21 cellular contexts compared by ENCODE assay signal in the genomic region with DNA sequence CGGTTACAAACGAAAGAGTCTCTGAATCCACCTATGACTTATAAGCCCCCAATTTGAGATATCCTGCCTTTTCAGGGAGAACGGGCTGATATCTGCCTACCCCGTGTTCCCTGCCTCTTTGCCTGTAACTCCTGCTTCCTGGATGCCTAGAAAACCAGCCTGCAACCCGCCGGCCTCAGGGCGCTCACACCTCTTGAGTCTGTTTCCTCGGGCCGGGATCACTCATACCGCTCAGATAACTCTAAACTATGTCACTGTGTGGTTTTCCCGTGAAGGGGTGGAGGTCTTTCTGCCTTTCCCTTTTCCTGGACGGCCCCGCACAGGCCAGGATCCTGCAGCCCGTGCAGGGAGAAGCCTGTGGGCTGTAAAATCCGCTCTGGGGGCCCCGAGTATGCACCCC. TPM values are rescaled to one million over a fixed set of nuclear protein-coding genes. Genes with fewer than 3 reads are reported as not detected.
DNase-seq lines count a peak whose midpoint lies in the region; ATAC-seq lines count a peak whose summit lies in the region.
"Had no signal": no experiment of that assay in that cellular context is flagged by ENCODE, and none has a peak within 500 bp of the region (broad histone marks: within the 10 kb centered on the region; RNA-seq: fewer than 3 reads in every experiment).

No MANE protein-coding gene starts in this region.

- H2BK15ac ChIP-seq in mesendoderm (replicated peaks; ENCODE audit: low read depth) = no peak overlapping the region

- no peaks in the 10 kb centered on the region for H3K9me3 ChIP-seq in GM23248 (ENCODE audit: low read depth)
- H3K9me3 ChIP-seq: left ventricle myocardium inferior had no signal

- no peaks in the 10 kb centered on the region for H4K20me1 ChIP-seq in GM23248 (ENCODE audit: insufficient read depth)

- in situ Hi-C loops in GM23248 (cut with MboI) = no loop called here

- no peak overlapping the region for H3K4me3 ChIP-seq in GM23248
- H3K4me3 ChIP-seq in mesendoderm (ENCODE audit: low read length) = no peak overlapping the region
- no peak overlapping the region for H3K4me3 ChIP-seq in H7 (ENCODE audit: insufficient read depth, low read depth, low read length)
- H3K4me3 ChIP-seq: left ventricle myocardium inferior, skin epidermis had no signal

- H3K9ac ChIP-seq in GM23248 (no peak overlapping the region), mesendoderm (ENCODE audit: low read length) (no peak overlapping the region)

- H3K79me2 ChIP-seq in GM23248 (ENCODE audit: insufficient read depth) (no peaks in the 10 kb centered on the region), mesendoderm (ENCODE audit: control insufficient read depth, insufficient read depth, low read length) (no peaks in the 10 kb centered on the region)

- no peak overlapping the region for H3K56ac ChIP-seq in mesendoderm (ENCODE audit: low read length)

- H3K4ac ChIP-seq in mesendoderm (ENCODE audit: low read depth, low read length) = no peak overlapping the region

- H3K27ac ChIP-seq in GM23248 (no peak overlapping the region), mesendoderm (ENCODE audit: low read depth, low read length) (no peak overlapping the region)
- H3K27ac ChIP-seq: left ventricle myocardium inferior, skin epidermis had no signal

- no peak overlapping the region for H3K23ac ChIP-seq in mesendoderm (ENCODE audit: low read length)

- H3K4me1 ChIP-seq in GM23248 (ENCODE audit: insufficient read depth) = no peaks in the 10 kb centered on the region; the same call in 1 of the 2 replicates
- H3K4me1 ChIP-seq in mesendoderm (ENCODE audit: control insufficient read depth, low read depth, low read length) = no peaks in the 10 kb centered on the region
- H3K4me1 ChIP-seq: left ventricle myocardium inferior had no signal

- peak overlapping the region; percentile 47 for H2AFZ ChIP-seq in GM23248

- H3K27me3 ChIP-seq in GM23248 (replicated peaks; ENCODE audit: insufficient read depth) (no peaks in the 10 kb centered on the region), mesendoderm (ENCODE audit: insufficient read depth, low read length, poor library complexity) (no peaks in the 10 kb centered on the region), H7 (ENCODE audit: control insufficient read depth, insufficient read depth, low read length) (no peaks in the 10 kb centered on the region)

- H3K36me3 ChIP-seq in GM23248 (ENCODE audit: low read depth) (no peaks in the 10 kb centered on the region), mesendoderm (ENCODE audit: control insufficient read depth, insufficient read depth, low read length) (no peaks in the 10 kb centered on the region), H7 (replicated peaks; ENCODE audit: control insufficient read depth, insufficient read depth, low read length) (no peaks in the 10 kb centered on the region)
- H3K36me3 ChIP-seq: left ventricle myocardium inferior had no signal

- H2BK5ac ChIP-seq in mesendoderm (ENCODE audit: low read length) = no peak overlapping the region

- H3K4me2 ChIP-seq in GM23248 (ENCODE audit: unreplicated experiment) = peak overlapping the region; percentile 53
- H3K4me2 ChIP-seq in mesendoderm (ENCODE audit: low read length) = no peak overlapping the region

- DNase-seq in COLO668 (lab: John Stamatoyannopoulos, UW; ENCODE audit: unreplicated experiment) (peak; percentile 19), GM23248 (peak; percentile 41), SW480 (ENCODE audit: low spot score) (peak; percentile 42), mesendoderm (peak; percentile 41), HT-29 (ENCODE audit: low spot score) (no peak), H7 (no peak)
- DNase-seq: activated CD4-positive, alpha-beta T cell treated with anti-CD3 and anti-CD28 coated beads for 1 hour; activated naive CD4-positive, alpha-beta T cell; C1 segment of cervical spinal cord; DMS 273 treated with DMSO at 0.1 percent for 48 hours; foreskin melanocyte; H9; left ventricle myocardium inferior; NCI-H1436 treated with DMSO at 0.1 percent for 48 hours; NCI-H2227 treated with DMSO at 0.1 percent for 48 hours; NK-92 treated with Interleukin-12 subunit alpha and Interleukin-12 subunit beta, amount 100 ng/mL, for 24 hours; SHP77 treated with DMSO at 0.1 percent for 48 hours had no signal

- no peak overlapping the region for H4K5ac ChIP-seq in mesendoderm (ENCODE audit: low read length)

- H3F3A ChIP-seq in GM23248 (ENCODE audit: insufficient read depth) = no peaks in the 10 kb centered on the region

- no peak overlapping the region for H4K8ac ChIP-seq in mesendoderm (ENCODE audit: low read depth, low read length)

- H3K9me2 ChIP-seq in GM23248 (ENCODE audit: insufficient read depth) = no peaks in the 10 kb centered on the region

- H2BK120ac ChIP-seq in mesendoderm (ENCODE audit: low read depth, low read length) = no peak overlapping the region

- H3K79me1 ChIP-seq in mesendoderm (ENCODE audit: low read length) = no peaks in the 10 kb centered on the region

- no peak overlapping the region for H3K18ac ChIP-seq in mesendoderm (ENCODE audit: low read length)

- no peak for ATAC-seq in HG03039 (IDR thresholded peaks at IDR 0.05; ENCODE audit: unreplicated experiment)

- no peak overlapping the region for H2AK5ac ChIP-seq in mesendoderm (ENCODE audit: low read length)

- 17 to 19% methylated on average over 16 of the region's 16 CpGs for WGBS in GM23248 (ENCODE audit: low coverage in 1 of 2, low lambda C conversion rate in 2 of 2, missing lambda C conversion rate in 2 of 2), 2 experiments
- no CpG with 5 or more reads among the region's 16 CpGs for WGBS in mesendoderm (ENCODE audit: extremely low coverage, insufficient coverage, low lambda C conversion rate)

RNA-seq across cellular contexts. Expression of gene RPUSD1, which starts 10.4 kb away (rescaled TPM):
- total RNA-seq in GM23248 (2014; rRNA removed; shearing (Covaris generic)) = 44.6 and 54.3 TPM in 2 replicates
- polyA plus RNA-seq in GM23248 (2016; fragmentation: Nextera tagmentation; extraction: Ambion mirVana) = 15.4 and 19.1 TPM in 2 replicates
- 24.9 TPM for polyA plus RNA-seq in mesendoderm (2013, experiment 1 of 2)
- 26.7 TPM for polyA plus RNA-seq in mesendoderm (2013, experiment 2 of 2)
- 147 and 148 TPM in 2 replicates for total RNA-seq in HT-29 (2014; rRNA removed; shearing (Covaris generic))
- 58.7 and 63.4 TPM in 2 replicates for total RNA-seq in H7 (2014; rRNA removed; shearing (Covaris generic))

RNA-seq across cellular contexts. Expression of gene CHTF18, which starts 10.6 kb away (rescaled TPM):
- 9.1 and 13.1 TPM in 2 replicates for total RNA-seq in GM23248 (2014; rRNA removed; shearing (Covaris generic))
- 8.0 and 8.8 TPM in 2 replicates for polyA plus RNA-seq in GM23248 (2016; fragmentation: Nextera tagmentation; extraction: Ambion mirVana)
- 50.9 TPM for polyA plus RNA-seq in mesendoderm (2013, experiment 1 of 2)
- polyA plus RNA-seq in mesendoderm (2013, experiment 2 of 2) = 47.4 TPM
- total RNA-seq in HT-29 (2014; rRNA removed; shearing (Covaris generic)) = 121 and 145 TPM in 2 replicates
- total RNA-seq in H7 (2014; rRNA removed; shearing (Covaris generic)) = 65.9 and 80.8 TPM in 2 replicates

RNA-seq across cellular contexts. Expression of gene MSLN, which starts 17.3 kb away (rescaled TPM):
- total RNA-seq in GM23248 (2014; rRNA removed; shearing (Covaris generic)) = not detected in 2 replicates
- not detected in 2 replicates for polyA plus RNA-seq in GM23248 (2016; fragmentation: Nextera tagmentation; extraction: Ambion mirVana)
- 0.07 TPM for polyA plus RNA-seq in mesendoderm (2013, experiment 1 of 2)
- polyA plus RNA-seq in mesendoderm (2013, experiment 2 of 2) = 0.03 TPM
- 3.9 and 8.3 TPM in 2 replicates for total RNA-seq in HT-29 (2014; rRNA removed; shearing (Covaris generic))
- 0.15 TPM in 1 of 2 replicates, not detected in the other for total RNA-seq in H7 (2014; rRNA removed; shearing (Covaris generic))
- total RNA-seq: endothelial cell of umbilical vein, temporal lobe had no signal
- polyA plus RNA-seq: endothelial cell of umbilical vein had no signal

RNA-seq across cellular contexts. Expression of gene GNG13, which starts 22.7 kb away (rescaled TPM):
- total RNA-seq in GM23248 (2014; rRNA removed; shearing (Covaris generic)) = not detected in 2 replicates
- polyA plus RNA-seq in GM23248 (2016; fragmentation: Nextera tagmentation; extraction: Ambion mirVana) = not detected in 2 replicates
- polyA plus RNA-seq in mesendoderm (2013, experiment 1 of 2) = 0.13 TPM
- 0.13 TPM for polyA plus RNA-seq in mesendoderm (2013, experiment 2 of 2)
- total RNA-seq in HT-29 (2014; rRNA removed; shearing (Covaris generic)) = not detected in 2 replicates
- total RNA-seq in H7 (2014; rRNA removed; shearing (Covaris generic)) = not detected in 2 replicates
- total RNA-seq: endothelial cell of umbilical vein, H9, left ventricle myocardium inferior, temporal lobe had no signal
- polyA plus RNA-seq: endothelial cell of umbilical vein had no signal

RNA-seq across cellular contexts. Expression of gene CIAO3, which starts 37.0 kb away (rescaled TPM):
- 24.0 and 37.5 TPM in 2 replicates for total RNA-seq in GM23248 (2014; rRNA removed; shearing (Covaris generic))
- 24.5 and 27.8 TPM in 2 replicates for polyA plus RNA-seq in GM23248 (2016; fragmentation: Nextera tagmentation; extraction: Ambion mirVana)
- 10.0 TPM for polyA plus RNA-seq in mesendoderm (2013, experiment 1 of 2)
- polyA plus RNA-seq in mesendoderm (2013, experiment 2 of 2) = 9.5 TPM
- 68.4 and 80.0 TPM in 2 replicates for total RNA-seq in HT-29 (2014; rRNA removed; shearing (Covaris generic))
- total RNA-seq in H7 (2014; rRNA removed; shearing (Covaris generic)) = 42.6 and 46.1 TPM in 2 replicates

Comparison
In these comparisons a context has a peak if more than half of its experiments do, and no peak if none do; other contexts are left out.
1. DNase-seq: peak in COLO668 (single experiment), GM23248 (single experiment), SW480 (single experiment) and mesendoderm (single experiment); none in HT-29 (single experiment) and H7 (single experiment).